Comparison of ENCODE assay signal across 8 cellular contexts in the genomic region with DNA sequence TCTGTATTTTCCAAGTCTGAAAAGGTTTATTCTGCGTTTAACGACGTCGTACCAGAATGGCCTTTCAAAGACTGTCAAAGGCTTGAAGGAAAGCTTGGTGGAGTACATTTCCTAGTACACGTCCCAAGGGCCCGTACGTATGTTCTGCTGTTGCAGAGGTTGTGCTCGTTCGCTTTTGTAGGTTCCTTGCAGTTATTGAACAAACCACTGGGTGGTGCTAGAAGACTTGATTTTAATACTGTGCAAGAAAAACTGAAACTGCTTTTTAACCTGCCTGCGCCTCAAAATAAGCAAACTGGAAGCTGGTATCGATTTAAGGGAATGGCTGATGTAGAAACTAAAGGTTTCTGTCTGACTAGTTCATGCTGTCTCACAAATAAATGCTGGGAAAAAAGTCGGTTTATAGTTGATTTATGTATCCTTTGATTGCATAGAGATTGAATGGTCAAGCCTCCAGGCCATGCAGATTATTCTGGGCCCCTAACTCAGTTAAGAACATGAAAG. TPM values are rescaled to one million over a fixed set of nuclear protein-coding genes. Genes with fewer than 3 reads are reported as not detected.
DNase-seq lines count a peak whose midpoint lies in the region; ATAC-seq and TF ChIP-seq lines count a peak whose summit lies in the region.

No MANE protein-coding gene starts in this region.

- no peaks in the 10 kb centered on the region for H3K27me3 Mint-ChIP-seq in activated T-helper 1 cell treated with anti-CD3 and anti-CD28 coated beads, Interleukin-12 subunit alpha, Interleukin-12 subunit beta, Interleukin-2, Interleukin-4 antibody, amounts not matched to agents 30 ng/mL and 10 ng/mL and 1 ng/mL, durations not matched to agents 14 hours and 24 hours and 36 hours (ENCODE audit: insufficient read depth)

- H2AFZ ChIP-seq in PC-9 = no peak overlapping the region
- H2AFZ ChIP-seq in fibroblast of lung (ENCODE audit: low read length) = no peak overlapping the region
- H2AFZ ChIP-seq in neural cell (ENCODE audit: low read depth, low read length) = no peak overlapping the region

- H3K4me1 ChIP-seq in BLaER1 (peaks cover 83% of the 10 kb centered on the region), PC-9 (replicated peaks; ENCODE audit: insufficient read depth) (peaks cover 11% of the 10 kb centered on the region; the same call in 1 of the 2 replicates), fibroblast of lung (ENCODE audit: control insufficient read depth, extremely low read depth, insufficient read depth, low read length) (peaks cover 13% of the 10 kb centered on the region), tibial nerve (peaks cover 0 to 55% (median 14%) of the 10 kb centered on the region in 4 donors)

- intact Hi-C loops in PC-9 (cut with micrococcal nuclease; ENCODE audit: unreplicated experiment) = loop anchor here (1.0 to 5.0 kb wide), 3 partner anchors 198 to 333 kb away; no protein-coding TSS in a partner anchor
- intact Hi-C loops in activated T-helper 1 cell treated with anti-CD3 and anti-CD28 coated beads, Interleukin-12 subunit alpha, Interleukin-12 subunit beta, Interleukin-2, Interleukin-4 antibody, amounts not matched to agents 30 ng/mL and 10 ng/mL and 1 ng/mL, durations not matched to agents 14 hours and 24 hours and 36 hours (cut with micrococcal nuclease) = loop anchor here (1.0 to 5.0 kb wide), 8 partner anchors 16 to 332 kb away; partner anchors contain the start of gene KIAA0513

- TF ChIP-seq POLR2A in tibial nerve (IDR thresholded peaks at IDR 0.05) = no peak

- ATAC-seq in GM19324 (IDR thresholded peaks at IDR 0.05; ENCODE audit: low FRiP score, unreplicated experiment) = peak; percentile 53

- H4K20me1 ChIP-seq in BLaER1 (peaks cover 100% of the 10 kb centered on the region), PC-9 (ENCODE audit: insufficient read depth) (peaks cover 78% of the 10 kb centered on the region), fibroblast of lung (ENCODE audit: control insufficient read depth, extremely low read depth, insufficient read depth, low read length) (no peaks in the 10 kb centered on the region), neural cell (ENCODE audit: insufficient read depth) (peaks cover 4% of the 10 kb centered on the region)

- TF ChIP-seq CTCF in PC-9 (conservative IDR thresholded peaks at IDR 0.05) = peak; percentile 92
- peak; percentile 71 to 74 for TF ChIP-seq CTCF in fibroblast of lung (conservative IDR thresholded peaks at IDR 0.05 in 1 of 2, IDR thresholded peaks at IDR 0.05 in 1 of 2; ENCODE audit: low read depth in 1 of 2, low read length in 2 of 2)
- peak; percentile 94 for TF ChIP-seq CTCF in neural cell (IDR thresholded peaks at IDR 0.05; ENCODE audit: poor library complexity, severe bottlenecking)
- TF ChIP-seq CTCF in tibial nerve (IDR thresholded peaks at IDR 0.05) = peak; percentile 76 to 92 (median 79)

- no peaks in the 10 kb centered on the region for H3K9me3 Mint-ChIP-seq in activated T-helper 1 cell treated with anti-CD3 and anti-CD28 coated beads, Interleukin-12 subunit alpha, Interleukin-12 subunit beta, Interleukin-2, Interleukin-4 antibody, amounts not matched to agents 30 ng/mL and 10 ng/mL and 1 ng/mL, durations not matched to agents 14 hours and 24 hours and 36 hours

- H3K27ac ChIP-seq in BLaER1 = no peak overlapping the region
- peak overlapping the region; percentile 22 for H3K27ac ChIP-seq in PC-9
- peak overlapping the region; percentile 56 for H3K27ac ChIP-seq in fibroblast of lung (ENCODE audit: insufficient read depth, low read length)
- no peak overlapping the region for H3K27ac ChIP-seq in neural cell (ENCODE audit: low read length)
- peak overlapping the region in 3 of 4 donors; percentile 10 to 45 (median 22) for H3K27ac ChIP-seq in tibial nerve

- peaks cover 76% of the 10 kb centered on the region for H3K4me1 Mint-ChIP-seq in activated T-helper 1 cell treated with anti-CD3 and anti-CD28 coated beads, Interleukin-12 subunit alpha, Interleukin-12 subunit beta, Interleukin-2, Interleukin-4 antibody, amounts not matched to agents 30 ng/mL and 10 ng/mL and 1 ng/mL, durations not matched to agents 14 hours and 24 hours and 36 hours (ENCODE audit: low read depth)

- no peak overlapping the region for H3K4me3 ChIP-seq in BLaER1
- no peak overlapping the region for H3K4me3 ChIP-seq in PC-9
- no peak overlapping the region for H3K4me3 ChIP-seq in fibroblast of lung (replicated peaks in 1 of 4; ENCODE audit: control extremely low read depth in 1 of 4, insufficient read depth in 1 of 4, low read depth in 3 of 4, low read length in 4 of 4)
- no peak overlapping the region for H3K4me3 ChIP-seq in neural cell (ENCODE audit: low read length)
- H3K4me3 ChIP-seq in tibial nerve = no peak overlapping the region

- H3F3A ChIP-seq in PC-9 (ENCODE audit: insufficient read depth, low read depth) (peaks cover 40% of the 10 kb centered on the region), neural cell (ENCODE audit: insufficient read depth, low read length, poor library complexity, severe bottlenecking) (no peaks in the 10 kb centered on the region)

- CTCF ChIA-PET in PC-9 (lab: Charles Lee) = interaction anchor here (0.6 to 3.1 kb wide), 6 partner anchors 131 to 302 kb away, joined by 3 to 28 read pairs (median 4); no protein-coding TSS in a partner anchor

- H3K9me2 ChIP-seq in PC-9 (ENCODE audit: insufficient read depth) (no peaks in the 10 kb centered on the region), neural cell (ENCODE audit: insufficient read depth, low read length) (no peaks in the 10 kb centered on the region)

- TF ChIP-seq EP300 in neural cell (conservative IDR thresholded peaks at IDR 0.05; ENCODE audit: poor library complexity, severe bottlenecking) (no peak), tibial nerve (IDR thresholded peaks at IDR 0.05) (no peak)

- peaks cover 13% of the 10 kb centered on the region for H3K36me3 Mint-ChIP-seq in activated T-helper 1 cell treated with anti-CD3 and anti-CD28 coated beads, Interleukin-12 subunit alpha, Interleukin-12 subunit beta, Interleukin-2, Interleukin-4 antibody, amounts not matched to agents 30 ng/mL and 10 ng/mL and 1 ng/mL, durations not matched to agents 14 hours and 24 hours and 36 hours (ENCODE audit: low read depth)

- DNase-seq in KG1 (lab: John Stamatoyannopoulos, UW) (peak; percentile 80), PC-9 (peak; percentile 61 to 75), fibroblast of lung (ENCODE audit: low read depth in 2 of 2) (peak; percentile 79 to 96), tibial nerve (ENCODE audit: low spot score in 2 of 2) (peak; percentile 38 to 96)
- DNase-seq in activated T-helper 1 cell treated with anti-CD3 and anti-CD28 coated beads, Interleukin-12 subunit alpha, Interleukin-12 subunit beta, Interleukin-2, Interleukin-4 antibody, amounts not matched to agents 30 ng/mL and 10 ng/mL and 1 ng/mL, durations not matched to agents 14 hours and 24 hours and 36 hours (ENCODE audit: low spot score) = peak; percentile 67

- H3K9ac ChIP-seq in BLaER1 (no peak overlapping the region), fibroblast of lung (ENCODE audit: insufficient read depth, low read length) (peak overlapping the region; percentile 20), neural cell (ENCODE audit: low read length) (no peak overlapping the region)

- peak overlapping the region; percentile 68 for H3K4me2 ChIP-seq in BLaER1
- H3K4me2 ChIP-seq in PC-9 = no peak overlapping the region
- peak overlapping the region; percentile 76 for H3K4me2 ChIP-seq in fibroblast of lung (ENCODE audit: extremely low read depth, insufficient read depth, low read length)
- H3K4me2 ChIP-seq in neural cell (ENCODE audit: low read length) = no peak overlapping the region

- peak overlapping the region; percentile 60 for H3K4me3 Mint-ChIP-seq in activated T-helper 1 cell treated with anti-CD3 and anti-CD28 coated beads, Interleukin-12 subunit alpha, Interleukin-12 subunit beta, Interleukin-2, Interleukin-4 antibody, amounts not matched to agents 30 ng/mL and 10 ng/mL and 1 ng/mL, durations not matched to agents 14 hours and 24 hours and 36 hours

- H3K27ac Mint-ChIP-seq in activated T-helper 1 cell treated with anti-CD3 and anti-CD28 coated beads, Interleukin-12 subunit alpha, Interleukin-12 subunit beta, Interleukin-2, Interleukin-4 antibody, amounts not matched to agents 30 ng/mL and 10 ng/mL and 1 ng/mL, durations not matched to agents 14 hours and 24 hours and 36 hours = no peak overlapping the region

- H3K9me3 ChIP-seq in BLaER1 (no peaks in the 10 kb centered on the region), PC-9 (ENCODE audit: insufficient read depth, low read depth) (no peaks in the 10 kb centered on the region), fibroblast of lung (ENCODE audit: control insufficient read depth, insufficient read depth, low read depth, low read length) (no peaks in the 10 kb centered on the region), neural cell (ENCODE audit: low read length) (no peaks in the 10 kb centered on the region), tibial nerve (no peaks in the 10 kb centered on the region)

- WGBS in tibial nerve, 2 donors = 6 to 10% methylated on average over 12 of the region's 12 CpGs

- no TSS peak for BruUV-seq in PC-9 (replicated peaks; lab: Mats Ljungman, UMichigan)

- H3K27me3 ChIP-seq in BLaER1 (no peaks in the 10 kb centered on the region), PC-9 (ENCODE audit: insufficient read depth, low read depth) (no peaks in the 10 kb centered on the region), fibroblast of lung (ENCODE audit: control insufficient read depth, insufficient read depth, low read length) (no peaks in the 10 kb centered on the region), neural cell (ENCODE audit: insufficient read depth, low read depth, low read length) (no peaks in the 10 kb centered on the region), tibial nerve (no peaks in the 10 kb centered on the region)

- H3K36me3 ChIP-seq in BLaER1 (peaks cover 47% of the 10 kb centered on the region), PC-9 (ENCODE audit: low read depth) (peaks cover 11% of the 10 kb centered on the region), fibroblast of lung (ENCODE audit: control insufficient read depth, insufficient read depth, low read length) (peaks cover 2% of the 10 kb centered on the region), neural cell (ENCODE audit: insufficient read depth, low read length) (no peaks in the 10 kb centered on the region), tibial nerve (peaks cover 0 to 8% (median 0%) of the 10 kb centered on the region in 3 donors)

- TF ChIP-seq RAD21 in neural cell (conservative IDR thresholded peaks at IDR 0.05) = peak; percentile 91

- H3K79me2 ChIP-seq in PC-9 (ENCODE audit: low read depth) (peaks cover 75% of the 10 kb centered on the region), fibroblast of lung (ENCODE audit: control insufficient read depth, insufficient read depth, low read length) (peaks cover 57% of the 10 kb centered on the region), neural cell (replicated peaks; ENCODE audit: insufficient read depth, low read length) (peaks cover 28% of the 10 kb centered on the region)

- POLR2A ChIA-PET in PC-9 (lab: Charles Lee; ENCODE audit: unreplicated experiment) = no interaction called here

RNA-seq across cellular contexts. Expression of gene USP10, which starts 54.6 kb away (rescaled TPM):
- total RNA-seq in PC-9 (2021) = 86.3 and 109 TPM in 2 replicates
- total RNA-seq in activated T-helper 1 cell treated with anti-CD3 and anti-CD28 coated beads, Interleukin-12 subunit alpha, Interleukin-12 subunit beta, Interleukin-2, Interleukin-4 antibody, amounts not matched to agents 30 ng/mL and 10 ng/mL and 1 ng/mL, durations not matched to agents 14 hours and 24 hours and 36 hours = 153 and 159 TPM in 2 replicates
- total RNA-seq in fibroblast of lung = 31.8 and 48.6 TPM in 2 replicates
- 59.1 and 70.2 TPM in 2 replicates for polyA plus RNA-seq in fibroblast of lung
- polyA plus RNA-seq in fibroblast of lung (2012) = 62.9 and 68.5 TPM in 2 replicates
- polyA minus RNA-seq in fibroblast of lung (ENCODE audit: low replicate concordance) = 261 and 483 TPM in 2 replicates
- polyA plus RNA-seq in neural cell = 32.9 and 48.9 TPM in 2 replicates
- 77.4 and 89.1 TPM in 2 replicates for polyA minus RNA-seq in neural cell
- total RNA-seq in tibial nerve = 10 to 100 TPM; 31.7 to 56.1 (median 43.2) TPM

Comparison
In these comparisons a context has a peak if more than half of its experiments do, and no peak if none do; other contexts are left out.
1. H3K27ac ChIP-seq: peak in PC-9 (single experiment), fibroblast of lung (single experiment) and tibial nerve (3 of 4); none in BLaER1 (single experiment) and neural cell (single experiment).
2. H3K4me2 ChIP-seq: peak in BLaER1 (single experiment) and fibroblast of lung (single experiment); none in PC-9 (single experiment) and neural cell (single experiment).
3. Peak in every context shown above with its lines, with median percentiles within 50 percentile points of each other: DNase-seq and CTCF ChIP-seq.